ENCODE assay signal across 19 cellular contexts in genomic region chr12:132362966-132363660, GRCh38. TPM values are rescaled to one million over a fixed set of nuclear protein-coding genes. Genes with fewer than 3 reads are reported as not detected.
"Had no signal": no experiment of that assay in that cellular context is flagged by ENCODE, and none has a peak within 500 bp of the region (broad histone marks: within the 10 kb centered on the region; RNA-seq: fewer than 3 reads in every experiment).

No MANE protein-coding gene starts in this region.

- H3K4me3 Mint-ChIP-seq: activated CD4-positive, alpha-beta T cell treated with anti-CD3 and anti-CD28 coated beads, Interleukin-2, amount 10 ng/mL, durations not matched to agents 7 days and 5 days; activated naive CD8-positive, alpha-beta T cell; activated T-cell treated with anti-CD3 and anti-CD28 coated beads, Interleukin-2, amount 50 U/mL, for 72 hours; T-helper 1 cell treated with Interleukin-12 subunit alpha and Interleukin-12 subunit beta and Interleukin-4 antibody, amounts not matched to agents 30 μg/mL and 1 μg/mL, for 36 hours had no signal

- H3K9me3 ChIP-seq: body of pancreas, neutrophil had no signal

- H3K36me3 ChIP-seq: neutrophil, tibial nerve had no signal

- H3K27ac Mint-ChIP-seq: activated CD4-positive, alpha-beta T cell treated with anti-CD3 and anti-CD28 coated beads, Interleukin-2, amount 10 ng/mL, durations not matched to agents 7 days and 5 days; activated naive CD8-positive, alpha-beta T cell; activated T-cell treated with anti-CD3 and anti-CD28 coated beads, Interleukin-2, amount 50 U/mL, for 72 hours; T-helper 1 cell treated with Interleukin-12 subunit alpha and Interleukin-12 subunit beta and Interleukin-4 antibody, amounts not matched to agents 30 μg/mL and 1 μg/mL, for 36 hours had no signal

- H3K4me3 ChIP-seq: body of pancreas, coronary artery, lung, tibial nerve had no signal

- H3K4me1 Mint-ChIP-seq: activated CD4-positive, alpha-beta T cell treated with anti-CD3 and anti-CD28 coated beads, Interleukin-2, amount 10 ng/mL, durations not matched to agents 7 days and 5 days had no signal

- H3K27ac ChIP-seq: body of pancreas, coronary artery, foreskin keratinocyte, neutrophil, tibial nerve had no signal

- H3K27me3 Mint-ChIP-seq: activated CD4-positive, alpha-beta T cell treated with anti-CD3 and anti-CD28 coated beads, Interleukin-2, amount 10 ng/mL, durations not matched to agents 7 days and 5 days; activated naive CD8-positive, alpha-beta T cell had no signal

- H3K4me1 ChIP-seq: body of pancreas, foreskin keratinocyte had no signal

- DNase-seq: activated CD4-positive, alpha-beta T cell treated with anti-CD3 and anti-CD28 coated beads, Interleukin-2, amount 10 ng/mL, durations not matched to agents 7 days and 5 days; activated CD4-positive, CD25-positive, alpha-beta regulatory T cell; activated CD8-positive, alpha-beta memory T cell treated with anti-CD3 and anti-CD28 coated beads, Interleukin-2, amount 50 U/mL, for 48 hours; activated gamma-delta T cell; activated T-cell treated with anti-CD3 and anti-CD28 coated beads, Interleukin-2, amount 50 U/mL, for 72 hours; amniotic stem cell; body of pancreas; foreskin keratinocyte; midbrain; retina; stimulated activated CD4-positive, alpha-beta T cell treated with anti-CD3 and anti-CD28 coated beads, Interleukin-15, amount 100 ng/mL, for 24 hours; stimulated activated CD4-positive, alpha-beta T cell treated with anti-CD3 and anti-CD28 coated beads, Interleukin-4, amount 100 ng/mL, for 24 hours; stimulated activated naive CD4-positive, alpha-beta T cell treated with Interleukin-2 at 50 U/mL for 16 hours had no signal

- H3K36me3 Mint-ChIP-seq: activated naive CD8-positive, alpha-beta T cell had no signal

RNA-seq across cellular contexts. Expression of gene GALNT9, which starts 33.7 kb away (rescaled TPM):
- total RNA-seq: activated CD4-positive, alpha-beta T cell treated with anti-CD3 and anti-CD28 coated beads, Interleukin-2, amount 10 ng/mL, durations not matched to agents 7 days and 5 days; body of pancreas; foreskin keratinocyte had no signal
- polyA plus RNA-seq: foreskin keratinocyte had no signal
